In genomic region chr10:80690434-80690833, GRCh38 we compare ENCODE assay signal across 11 cellular contexts.
"Had no signal": no experiment of that assay in that cellular context is flagged by ENCODE, and none has a peak within 500 bp of the region (broad histone marks: within the 10 kb centered on the region; RNA-seq: fewer than 3 reads in every experiment).

No MANE protein-coding gene starts in this region.

- H3K36me3 Mint-ChIP-seq: IgD-negative memory B cell had no signal

- H3K9me3 ChIP-seq: HAP-1 had no signal

- H3K27ac ChIP-seq: GM23248, HL-60, KMS-11 had no signal

- H3K36me3 ChIP-seq: HAP-1 had no signal

- ATAC-seq: HCT116, HepG2 had no signal

- H3K27ac Mint-ChIP-seq: HFFc6 had no signal

- DNase-seq: GM23248, GOT3, H7, HFFc6, KBM-7 had no signal

- H3K4me3 ChIP-seq: GM23248, HAP-1 had no signal

- H3K4me1 ChIP-seq: HAP-1 had no signal

- H3K4me1 Mint-ChIP-seq: IgD-negative memory B cell had no signal

- FAIRE-seq: HepG2 had no signal

- H3K4me3 Mint-ChIP-seq: HFFc6, IgD-negative memory B cell had no signal

- H3K9me3 Mint-ChIP-seq: HFFc6, IgD-negative memory B cell had no signal
